ENCODE assay signal across 8 cellular contexts in genomic region chr11:66388746-66389386, GRCh38. TPM values are rescaled to one million over a fixed set of nuclear protein-coding genes. Genes with fewer than 3 reads are reported as not detected.
DNase-seq lines count a peak whose midpoint lies in the region; ATAC-seq and TF ChIP-seq lines count a peak whose summit lies in the region.

No MANE protein-coding gene starts in this region.

- DNase-seq in NCI-H1694 (lab: John Stamatoyannopoulos, UW) (peak; percentile 83), T-helper 22 cell (ENCODE audit: low read depth) (peak; percentile 23), astrocyte of the cerebellum (ENCODE audit: low read depth) (peak; percentile 43), immature natural killer cell (peak; percentile 44 to 65 (median 57))
- peak; percentile 75 for DNase-seq in stimulated activated CD4-positive, alpha-beta T cell treated with anti-CD3 and anti-CD28 coated beads, Interleukin-1b, Interleukin-23, amount 100 ng/mL, for 48 hours

- no peak for ATAC-seq in GM18870 (IDR thresholded peaks at IDR 0.05; ENCODE audit: unreplicated experiment)
- no peak for ATAC-seq in GM21381 (IDR thresholded peaks at IDR 0.05; ENCODE audit: unreplicated experiment)

- H3K27ac Mint-ChIP-seq in immature natural killer cell = no peak overlapping the region

- H3K27me3 Mint-ChIP-seq in immature natural killer cell (ENCODE audit: low read depth in 3 of 3) = peaks cover 2 to 6% (median 4%) of the 10 kb centered on the region in 3 donors

- no peaks in the 10 kb centered on the region for H3K36me3 Mint-ChIP-seq in immature natural killer cell

- H3K4me3 Mint-ChIP-seq in immature natural killer cell = no peak overlapping the region

- in situ Hi-C loops in astrocyte of the cerebellum (cut with HindIII; ENCODE audit: low sequenced_read_pairs) = no loop called here

- no peak overlapping the region for H3K4me3 ChIP-seq in astrocyte of the cerebellum (ENCODE audit: low read depth, low read length)

- H3K9me3 Mint-ChIP-seq in immature natural killer cell = no peaks in the 10 kb centered on the region

- peaks cover 9% of the 10 kb centered on the region in 2 donors for H3K4me1 Mint-ChIP-seq in immature natural killer cell

- TF ChIP-seq CTCF in GM12873 (IDR thresholded peaks at IDR 0.05; ENCODE audit: insufficient read depth, low read depth, low read length, missing control alignments) (peak; percentile 92), astrocyte of the cerebellum (IDR thresholded peaks at IDR 0.05; ENCODE audit: low read depth, low read length, missing control alignments) (peak; percentile 88)

RNA-seq across cellular contexts. Expression of gene SLC29A2, which starts 17.3 kb away (rescaled TPM):
- polyA plus RNA-seq in immature natural killer cell = under 1 TPM in 2 of 3 donors, not detected in 1; 0.21 to 0.32 TPM

RNA-seq across cellular contexts. Expression of gene NPAS4, which starts 32.0 kb away (rescaled TPM):
- polyA plus RNA-seq in immature natural killer cell = not detected

RNA-seq across cellular contexts. Expression of gene B4GAT1, which starts 41.4 kb away (rescaled TPM):
- 10 to 100 TPM in 1 of 3 donors, 1 to 10 TPM in 2; 7.0 to 11.1 (median 7.4) TPM for polyA plus RNA-seq in immature natural killer cell

RNA-seq across cellular contexts. Expression of gene BRMS1, which starts 44.0 kb away (rescaled TPM):
- polyA plus RNA-seq in immature natural killer cell = 10 to 100 TPM; 69.3 to 79.8 (median 76.3) TPM

RNA-seq across cellular contexts. Expression of gene MRPL11, which starts 49.8 kb away (rescaled TPM):
- polyA plus RNA-seq in immature natural killer cell = 100 to 1,000 TPM in 1 of 3 donors, 10 to 100 TPM in 2; 53.6 to 118 (median 88.6) TPM

Comparison
In these comparisons a context has a peak if more than half of its experiments do, and no peak if none do; other contexts are left out.
1. DNase-seq: peak in every context shown above with its lines; median percentile 83 in NCI-H1694; 75 in stimulated activated CD4-positive, alpha-beta T cell treated with anti-CD3 and anti-CD28 coated beads, Interleukin-1b, Interleukin-23, amount 100 ng/mL, for 48 hours; 57 in immature natural killer cell; 43 in astrocyte of the cerebellum; 23 in T-helper 22 cell.